Comparison of ENCODE assay signal across 9 cellular contexts in genomic region chr16:89442588-89442987, GRCh38. TPM values are rescaled to one million over a fixed set of nuclear protein-coding genes. Genes with fewer than 3 reads are reported as not detected.
DNase-seq lines count a peak whose midpoint lies in the region; ATAC-seq, FAIRE-seq and TF ChIP-seq lines count a peak whose summit lies in the region.
"Had no signal": no experiment of that assay in that cellular context is flagged by ENCODE, and none has a peak within 500 bp of the region (broad histone marks: within the 10 kb centered on the region; RNA-seq: fewer than 3 reads in every experiment).

No MANE protein-coding gene starts in this region.

- H3K4me3 ChIP-seq in HCT116 (replicated peaks in 1 of 2; ENCODE audit: low read depth in 1 of 2, low read length in 2 of 2) (no peak overlapping the region), kidney (ENCODE audit: low read length in 2 of 2) (no peak overlapping the region), dorsolateral prefrontal cortex (peak overlapping the region in 1 of 59 donors; percentile 10), Karpas-422 (ENCODE audit: low read length) (no peak overlapping the region)

- TF ChIP-seq RAD21 in HCT116 (IDR thresholded peaks at IDR 0.05; ENCODE audit: low read depth) = no peak

- TF ChIP-seq CTCF in HCT116 (IDR thresholded peaks at IDR 0.05 in 2 of 3, conservative IDR thresholded peaks at IDR 0.05 in 1 of 3; ENCODE audit: borderline replicate concordance in 1 of 3, insufficient read depth in 1 of 3, low read depth in 2 of 3, low read length in 2 of 3) = no peak
- no peak for TF ChIP-seq CTCF in kidney (IDR thresholded peaks at IDR 0.05; ENCODE audit: borderline replicate concordance, extremely low read depth, insufficient read depth)
- no peak for TF ChIP-seq CTCF in GM10266 (IDR thresholded peaks at IDR 0.05; ENCODE audit: control insufficient read depth, insufficient read depth, low read depth, missing control alignments)
- no peak for TF ChIP-seq CTCF in dorsolateral prefrontal cortex (IDR thresholded peaks at IDR 0.05 in 54 of 56, conservative IDR thresholded peaks at IDR 0.05 in 2 of 56; ENCODE audit: low read depth in 1 of 56, partially characterized antibody in 56 of 56)

- no peaks in the 10 kb centered on the region for H3K27me3 Mint-ChIP-seq in activated naive CD8-positive, alpha-beta T cell treated with anti-CD3 and anti-CD28 coated beads, Interleukin-2, amount 10 ng/mL, durations not matched to agents 7 days and 5 days

- no peak for TF ChIP-seq POLR2A in HCT116 (IDR thresholded peaks at IDR 0.05; ENCODE audit: borderline replicate concordance, extremely low read depth, insufficient read depth, insufficient read length)

- BruUV-seq in HCT116 (replicated peaks; lab: Mats Ljungman, UMichigan) = no TSS peak

- POLR2A ChIA-PET in HCT116 (lab: Charles Lee) = no interaction called here
- POLR2A ChIA-PET in activated naive CD8-positive, alpha-beta T cell treated with anti-CD3 and anti-CD28 coated beads, Interleukin-2, amount 10 ng/mL, durations not matched to agents 7 days and 5 days (lab: Charles Lee) = interaction anchor here (1.4 kb wide), 1 partner anchor 13 kb away, joined by 3 read pairs; no protein-coding TSS in a partner anchor

- H3K9me3 Mint-ChIP-seq in activated naive CD8-positive, alpha-beta T cell treated with anti-CD3 and anti-CD28 coated beads, Interleukin-2, amount 10 ng/mL, durations not matched to agents 7 days and 5 days = no peaks in the 10 kb centered on the region
- H3K9me3 Mint-ChIP-seq in stimulated activated effector memory CD8-positive, alpha-beta T cell treated with anti-CD3 and anti-CD28 coated beads, Interleukin-12 subunit alpha, Interleukin-12 subunit beta, amount 100 ng/mL, for 72 hours = no peaks in the 10 kb centered on the region

- peak overlapping the region; percentile 65 for H3K4me3 Mint-ChIP-seq in activated naive CD8-positive, alpha-beta T cell treated with anti-CD3 and anti-CD28 coated beads, Interleukin-2, amount 10 ng/mL, durations not matched to agents 7 days and 5 days
- H3K4me3 Mint-ChIP-seq in stimulated activated effector memory CD8-positive, alpha-beta T cell treated with anti-CD3 and anti-CD28 coated beads, Interleukin-12 subunit alpha, Interleukin-12 subunit beta, amount 100 ng/mL, for 72 hours = peak overlapping the region; percentile 48

- peaks cover 100% of the 10 kb centered on the region for H3K79me2 ChIP-seq in HCT116 (ENCODE audit: insufficient read depth, low read length)
- H3K79me2 ChIP-seq in Karpas-422 (ENCODE audit: low read length) = peaks cover 95% of the 10 kb centered on the region

- H2AFZ ChIP-seq in HCT116 (ENCODE audit: low read depth, low read length, poor library complexity, severe bottlenecking) (no peak overlapping the region), Karpas-422 (ENCODE audit: low read length) (no peak overlapping the region)

- H3K4me2 ChIP-seq in HCT116 (ENCODE audit: low read length) (peak overlapping the region; percentile 50), Karpas-422 (ENCODE audit: low read depth, low read length, poor library complexity, severe bottlenecking) (no peak overlapping the region)

- RAD21 ChIA-PET in HCT116 (lab: Charles Lee; ENCODE audit: low non-redundant PET in 1 of 2, low total read pairs in 2 of 2, uncharacterized antibody in 2 of 2, unreplicated experiment in 2 of 2) = no interaction called here

- H3K9ac ChIP-seq in HCT116 (ENCODE audit: low read length) (peak overlapping the region; percentile 27), kidney (ENCODE audit: low read length in 2 of 2) (peak overlapping the region in 1 of 2 donors; percentile 36), Karpas-422 (ENCODE audit: low read length) (no peak overlapping the region)

- H3K4me1 ChIP-seq in HCT116 (ENCODE audit: control insufficient read depth in 1 of 2, insufficient read depth in 2 of 2, low read length in 2 of 2) = peaks cover 40 to 57% of the 10 kb centered on the region in 2 experiments
- peaks cover 42 to 43% of the 10 kb centered on the region in 2 donors for H3K4me1 ChIP-seq in kidney (ENCODE audit: control insufficient read depth in 1 of 2, insufficient read depth in 1 of 2, low read depth in 1 of 2, low read length in 2 of 2)
- no peaks in the 10 kb centered on the region; the same call in 1 of the 2 replicates for H3K4me1 ChIP-seq in Karpas-422 (ENCODE audit: low read length)

- H3K27ac ChIP-seq in HCT116 (ENCODE audit: low read depth, low read length) = peak overlapping the region; percentile 54
- H3K27ac ChIP-seq in kidney (ENCODE audit: low read depth in 2 of 2, low read length in 2 of 2) = peak overlapping the region in 1 of 2 donors; percentile 7
- peak overlapping the region in 18 of 59 donors; percentile 0 to 71 (median 30) for H3K27ac ChIP-seq in dorsolateral prefrontal cortex
- no peak overlapping the region for H3K27ac ChIP-seq in Karpas-422 (ENCODE audit: low read length)

- peak overlapping the region; percentile 28 for H3K27ac Mint-ChIP-seq in activated naive CD8-positive, alpha-beta T cell treated with anti-CD3 and anti-CD28 coated beads, Interleukin-2, amount 10 ng/mL, durations not matched to agents 7 days and 5 days
- peak overlapping the region; percentile 85 for H3K27ac Mint-ChIP-seq in stimulated activated effector memory CD8-positive, alpha-beta T cell treated with anti-CD3 and anti-CD28 coated beads, Interleukin-12 subunit alpha, Interleukin-12 subunit beta, amount 100 ng/mL, for 72 hours

- H3K36me3 Mint-ChIP-seq in activated naive CD8-positive, alpha-beta T cell treated with anti-CD3 and anti-CD28 coated beads, Interleukin-2, amount 10 ng/mL, durations not matched to agents 7 days and 5 days = peaks cover 5% of the 10 kb centered on the region
- H3K36me3 Mint-ChIP-seq in stimulated activated effector memory CD8-positive, alpha-beta T cell treated with anti-CD3 and anti-CD28 coated beads, Interleukin-12 subunit alpha, Interleukin-12 subunit beta, amount 100 ng/mL, for 72 hours = peaks cover 48% of the 10 kb centered on the region

- H3K36me3 ChIP-seq in HCT116 (ENCODE audit: control insufficient read depth in 1 of 2, insufficient read depth in 2 of 2, low read length in 2 of 2) (no peaks in the 10 kb centered on the region), kidney (ENCODE audit: control insufficient read depth in 1 of 2, insufficient read depth in 2 of 2, low read length in 2 of 2) (no peaks in the 10 kb centered on the region), Karpas-422 (ENCODE audit: insufficient read depth, low read length) (no peaks in the 10 kb centered on the region)

- peaks cover 80% of the 10 kb centered on the region for H3K4me1 Mint-ChIP-seq in activated naive CD8-positive, alpha-beta T cell treated with anti-CD3 and anti-CD28 coated beads, Interleukin-2, amount 10 ng/mL, durations not matched to agents 7 days and 5 days
- H3K4me1 Mint-ChIP-seq in stimulated activated effector memory CD8-positive, alpha-beta T cell treated with anti-CD3 and anti-CD28 coated beads, Interleukin-12 subunit alpha, Interleukin-12 subunit beta, amount 100 ng/mL, for 72 hours = peaks cover 92% of the 10 kb centered on the region

- CTCF ChIA-PET in HCT116 (lab: Charles Lee) = no interaction called here

- ATAC-seq in HCT116 = 0 out of 2 replicates have a peak, but pooled peaks have one; percentile 33
- ATAC-seq in activated naive CD8-positive, alpha-beta T cell treated with anti-CD3 and anti-CD28 coated beads, Interleukin-2, amount 10 ng/mL, durations not matched to agents 7 days and 5 days (ENCODE audit: low read depth) = no peak
- ATAC-seq in stimulated activated effector memory CD8-positive, alpha-beta T cell treated with anti-CD3 and anti-CD28 coated beads, Interleukin-12 subunit alpha, Interleukin-12 subunit beta, amount 100 ng/mL, for 72 hours = peak; percentile 57

- H3K9me3 ChIP-seq in HCT116 (ENCODE audit: control insufficient read depth in 1 of 2, insufficient read depth in 1 of 2, low read depth in 1 of 2, low read length in 2 of 2) = no peaks in the 10 kb centered on the region
- no peaks in the 10 kb centered on the region for H3K9me3 ChIP-seq in kidney (ENCODE audit: control insufficient read depth in 1 of 2, low read length in 2 of 2)
- H3K9me3 ChIP-seq in Karpas-422 (ENCODE audit: low read length) = no peaks in the 10 kb centered on the region

- H4K20me1 ChIP-seq in HCT116 (ENCODE audit: insufficient read depth) (peaks cover 67% of the 10 kb centered on the region; the same call in 1 of the 2 replicates), Karpas-422 (ENCODE audit: insufficient read depth, low read depth, low read length) (peaks cover 51% of the 10 kb centered on the region)

- intact Hi-C loops in HCT116 (cut with micrococcal nuclease) = no loop called here
- intact Hi-C loops in kidney (cut with DNase I) = no loop called here
- intact Hi-C loops in dorsolateral prefrontal cortex (cut with DNase I) = no loop called here

- FAIRE-seq in kidney (lab: Jason Lieb, UNC) = no peak

- no peak for DNase-seq in HCT116 (ENCODE audit: low read depth, low spot score)
- no peak for DNase-seq in activated naive CD8-positive, alpha-beta T cell treated with anti-CD3 and anti-CD28 coated beads, Interleukin-2, amount 10 ng/mL, durations not matched to agents 7 days and 5 days
- DNase-seq in kidney = peak; percentile 74
- DNase-seq in stimulated activated effector memory CD8-positive, alpha-beta T cell treated with anti-CD3 and anti-CD28 coated beads, Interleukin-12 subunit alpha, Interleukin-12 subunit beta, amount 100 ng/mL, for 72 hours (ENCODE audit: low spot score in 2 of 2) = no peak
- no peak for DNase-seq in SHP77 (lab: John Stamatoyannopoulos, UW)
- no peak for DNase-seq in GM10266 (ENCODE audit: extremely low spot score)
- DNase-seq in dorsolateral prefrontal cortex = no peak
- no peak for DNase-seq in Karpas-422
- DNase-seq: SW 1271 had no signal

- no peaks in the 10 kb centered on the region for H3K9me2 ChIP-seq in HCT116 (ENCODE audit: insufficient read depth)
- H3K9me2 ChIP-seq in Karpas-422 (replicated peaks; ENCODE audit: insufficient read depth, low read length) = no peaks in the 10 kb centered on the region

- H3K27me3 ChIP-seq in HCT116 (ENCODE audit: insufficient read depth, low read length) (no peaks in the 10 kb centered on the region), dorsolateral prefrontal cortex (no peaks in the 10 kb centered on the region), Karpas-422 (ENCODE audit: low read length) (no peaks in the 10 kb centered on the region)

TF ChIP-seq in HCT116, 20 proteins besides CTCF, POLR2A, EP300 and RAD21 (continues in another document):
- TF ChIP-seq SP1 (IDR thresholded peaks at IDR 0.05; ENCODE audit: low read depth) (no peak), SRF (IDR thresholded peaks at IDR 0.05; ENCODE audit: low read depth) (no peak)

RNA-seq across cellular contexts. Expression of gene ANKRD11, which starts 47.8 kb away (rescaled TPM):
- total RNA-seq in HCT116 (2021; ENCODE audit: unreplicated experiment) (266 TPM), kidney (154 TPM), dorsolateral prefrontal cortex (100 to 1,000 TPM; 131 to 216 (median 167) TPM)
- 192 and 225 TPM in 2 replicates for polyA plus RNA-seq in HCT116 (2012)
- 100 to 1,000 TPM; 213 to 217 TPM for total RNA-seq in activated naive CD8-positive, alpha-beta T cell treated with anti-CD3 and anti-CD28 coated beads, Interleukin-2, amount 10 ng/mL, durations not matched to agents 7 days and 5 days
- 36.2 TPM for polyA plus RNA-seq in kidney (ENCODE audit: insufficient read depth, low read depth, low replicate concordance)
- 28.5 and 29.9 TPM in 2 replicates for total RNA-seq in Karpas-422 (2014; rRNA removed; shearing (Covaris generic); ENCODE audit: low replicate concordance)
